ENCODE assay signal across 12 cellular contexts in the genomic region with DNA sequence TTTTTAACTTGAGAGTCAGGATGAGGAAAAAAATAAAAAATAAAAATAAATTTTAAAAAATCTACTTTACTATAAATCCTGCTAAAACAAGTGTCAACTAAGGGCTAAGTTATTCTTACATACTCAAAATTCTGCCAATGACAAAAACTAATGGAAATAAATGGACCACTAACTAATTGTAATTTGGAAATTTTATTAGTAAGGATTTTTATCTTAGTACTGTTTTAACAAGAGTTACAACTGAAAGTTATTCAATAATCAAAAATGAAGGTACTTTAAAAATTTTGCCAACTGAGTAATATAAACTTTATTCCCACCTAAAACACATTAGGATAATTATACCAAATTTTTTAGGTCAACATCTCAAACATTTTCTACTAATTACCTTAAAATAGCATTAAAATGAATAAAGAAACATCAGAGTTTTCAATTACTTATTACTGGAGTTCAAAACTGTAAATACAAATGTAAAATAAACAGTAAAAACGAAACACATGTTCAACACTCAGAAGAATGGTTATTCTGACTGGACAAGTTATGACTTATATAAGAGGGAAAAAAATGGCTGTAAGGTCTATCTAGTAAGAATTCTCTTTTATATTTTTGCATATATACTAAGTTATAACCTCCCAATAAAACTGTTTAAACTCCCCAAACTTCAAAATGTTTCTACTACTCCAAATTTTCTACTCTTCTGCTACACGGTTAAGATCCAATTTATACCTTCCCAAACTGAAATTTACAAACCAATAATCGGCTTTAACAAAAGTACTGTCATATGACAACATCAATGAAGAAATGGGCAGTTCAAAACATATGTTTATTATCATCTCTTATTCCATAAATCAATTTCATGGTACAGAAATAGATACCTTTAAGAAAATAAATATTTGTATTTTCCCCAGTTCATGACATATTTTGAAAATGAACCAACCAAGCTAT. TPM values are rescaled to one million over a fixed set of nuclear protein-coding genes. Genes with fewer than 3 reads are reported as not detected.
DNase-seq lines count a peak whose midpoint lies in the region; ATAC-seq, FAIRE-seq and TF ChIP-seq lines count a peak whose summit lies in the region.
"Had no signal": no experiment of that assay in that cellular context is flagged by ENCODE, and none has a peak within 500 bp of the region (broad histone marks: within the 10 kb centered on the region; RNA-seq: fewer than 3 reads in every experiment).

No MANE protein-coding gene starts in this region.

- DNase-seq in heart right ventricle (no peak), Right ventricle myocardium inferior (ENCODE audit: missing footprints) (no peak), GM12878 (ENCODE audit: low read depth, low spot score) (no peak), mesenchymal stem cell (no peak), vagina (ENCODE audit: extremely low spot score in 2 of 2) (no peak), DMS79 treated with DMSO at 0.1 percent for 48 hours (lab: John Stamatoyannopoulos, UW) (no peak), NCI-H2081 (lab: John Stamatoyannopoulos, UW) (no peak)
- no peak for DNase-seq in effector CD4-positive, alpha-beta T cell
- DNase-seq: activated CD8-positive, alpha-beta memory T cell treated with anti-CD3 and anti-CD28 coated beads for 24 hours; GOT3; hypothalamus; NCI-H187 treated with DMSO at 0.1 percent for 48 hours had no signal

- no peak overlapping the region for H2BK12ac ChIP-seq in mesenchymal stem cell (ENCODE audit: low read length in 2 of 2)

- H2BK15ac ChIP-seq in mesenchymal stem cell (ENCODE audit: low read depth, poor library complexity, severe bottlenecking) = no peak overlapping the region

- H3K9ac ChIP-seq in GM12878 (ENCODE audit: control insufficient read depth, insufficient read depth, low read length) (peak overlapping the region; percentile 98), mesenchymal stem cell (ENCODE audit: low read length) (peak overlapping the region; percentile 98)

- no peak overlapping the region for H3K23ac ChIP-seq in mesenchymal stem cell (ENCODE audit: low read length in 2 of 2)

- no peaks in the 10 kb centered on the region for H3K79me1 ChIP-seq in mesenchymal stem cell (replicated peaks; ENCODE audit: low read length, poor library complexity, severe bottlenecking)

- H2AFZ ChIP-seq in GM12878 (ENCODE audit: control insufficient read depth, low read depth, low read length) = no peak overlapping the region
- no peak overlapping the region for H2AFZ ChIP-seq in mesenchymal stem cell (ENCODE audit: low read depth, low read length)

- H2BK5ac ChIP-seq in mesenchymal stem cell (ENCODE audit: low read depth, low read length, poor library complexity, severe bottlenecking) = no peak overlapping the region

- H3K4me2 ChIP-seq in GM12878 (ENCODE audit: control insufficient read depth, insufficient read depth) (peak overlapping the region; percentile 65), mesenchymal stem cell (ENCODE audit: low read length, poor library complexity, severe bottlenecking) (no peak overlapping the region)

- no peak overlapping the region for H2AK5ac ChIP-seq in mesenchymal stem cell (ENCODE audit: low read length, severe bottlenecking)

- WGBS in heart right ventricle, 2 donors = 38 to 44% methylated on average over 3 of the region's 3 CpGs
- 38% methylated on average over 3 of the region's 3 CpGs for WGBS in GM12878 (ENCODE audit: insufficient coverage, insufficient replicate concordance, low lambda C conversion rate, missing lambda C conversion rate)
- WGBS in mesenchymal stem cell = 95% methylated on average over 1 of the region's 3 CpGs

- SMC1A ChIA-PET in GM12878 (lab: Charles Lee; ENCODE audit: uncharacterized antibody, unreplicated experiment) = interaction anchor here (0.5 to 1.8 kb wide), 6 partner anchors 7 to 112 kb away, joined by 3 to 6 read pairs (median 3); no protein-coding TSS in a partner anchor

- CTCF ChIA-PET in GM12878 (lab: Yijun Ruan, JAX) = interaction anchor here (1.0 to 1.2 kb wide), 4 partner anchors 8 to 121 kb away, joined by 3 to 4 read pairs (median 4); no protein-coding TSS in a partner anchor

- BruUV-seq in GM12878 (replicated peaks; lab: Mats Ljungman, UMichigan) = no TSS peak

- H4K91ac ChIP-seq in mesenchymal stem cell (ENCODE audit: low read length) = no peak overlapping the region

- H4K20me1 ChIP-seq in GM12878 (ENCODE audit: control insufficient read depth, insufficient read depth) = no peaks in the 10 kb centered on the region; the same call in 1 of the 2 replicates

- ATAC-seq in heart right ventricle (no peak), Right ventricle myocardium inferior (no peak), GM12878 (no peak)

- TF ChIP-seq RAD21 in GM12878 (IDR thresholded peaks at IDR 0.05; ENCODE audit: insufficient read depth, low read depth, low read length) = no peak

- TF ChIP-seq CTCF in heart right ventricle (IDR thresholded peaks at IDR 0.05) = no peak
- TF ChIP-seq CTCF in GM12878 (IDR thresholded peaks at IDR 0.05 in 2 of 3, conservative IDR thresholded peaks at IDR 0.05 in 1 of 3; ENCODE audit: control insufficient read depth in 2 of 3, extremely low read depth in 1 of 3, insufficient read depth in 1 of 3, low read depth in 3 of 3, low read length in 3 of 3) = no peak
- no peak for TF ChIP-seq CTCF in vagina (IDR thresholded peaks at IDR 0.05)

- no peak overlapping the region for H4K8ac ChIP-seq in mesenchymal stem cell (ENCODE audit: low read length)

- H3K36me3 ChIP-seq in heart right ventricle (peaks cover 0 to 48% (median 13%) of the 10 kb centered on the region in 9 donors), GM12878 (ENCODE audit: control insufficient read depth in 2 of 2, insufficient read depth in 2 of 2, low read length in 1 of 2) (peaks cover 0 to 11% of the 10 kb centered on the region in 2 experiments; a peak in 2 of 4 replicates), mesenchymal stem cell (ENCODE audit: control insufficient read depth in 1 of 2, insufficient read depth in 2 of 2, low read depth in 1 of 2, low read length in 2 of 2) (peaks cover 0 to 48% of the 10 kb centered on the region in 2 experiments), vagina (peaks cover 0 to 27% of the 10 kb centered on the region in 2 donors)

- H3K27me3 ChIP-seq in heart right ventricle = no peaks in the 10 kb centered on the region
- H3K27me3 ChIP-seq in GM12878 (replicated peaks in 1 of 2; ENCODE audit: control insufficient read depth in 2 of 2, insufficient read depth in 2 of 2, low read length in 1 of 2) = no peaks in the 10 kb centered on the region
- no peaks in the 10 kb centered on the region for H3K27me3 ChIP-seq in mesenchymal stem cell (ENCODE audit: control insufficient read depth in 1 of 2, insufficient read depth in 1 of 2, low read length in 2 of 2)
- H3K27me3 ChIP-seq in vagina = no peaks in the 10 kb centered on the region

- intact Hi-C loops in heart right ventricle (cut with DNase I) = loop anchor here in 4 of 10 donors (5.0 to 10.0 kb wide), 4 partner anchors 90 to 180 kb away; a partner anchor contains a TSS
- intact Hi-C loops in Right ventricle myocardium inferior (cut with DNase I) = no loop called here
- intact Hi-C loops in GM12878 (cut with micrococcal nuclease; ENCODE audit: unreplicated experiment) = loop anchor here (1.0 to 5.0 kb wide), 2 partner anchors 151 to 217 kb away; a partner anchor contains a TSS
- intact Hi-C loops in vagina (cut with DNase I) = loop anchor here (5.0 kb wide), 1 partner anchor 38 kb away; no protein-coding TSS in a partner anchor

- TF ChIP-seq POLR2A in GM12878 (IDR thresholded peaks at IDR 0.05; ENCODE audit: low read depth, low read length) (no peak), vagina (IDR thresholded peaks at IDR 0.05) (no peak)

- H3K14ac ChIP-seq in mesenchymal stem cell (ENCODE audit: low read length in 2 of 2) = no peak overlapping the region

- H2BK120ac ChIP-seq in mesenchymal stem cell (ENCODE audit: low read depth, low read length) = no peak overlapping the region

- POLR2A ChIA-PET in GM12878 (lab: Charles Lee) = interaction anchor here (0.6 kb wide), 1 partner anchor 103 kb away, joined by 3 read pairs; no protein-coding TSS in a partner anchor

- H3K79me2 ChIP-seq in GM12878 (ENCODE audit: control insufficient read depth, insufficient read depth, low read length) = peaks cover 58% of the 10 kb centered on the region

- H3K9me3 ChIP-seq in heart right ventricle (peaks cover 0 to 4% (median 0%) of the 10 kb centered on the region in 11 donors), GM12878 (replicated peaks; ENCODE audit: control insufficient read depth, insufficient read depth, low read length) (no peaks in the 10 kb centered on the region; the same call in 2 of the 3 replicates), mesenchymal stem cell (ENCODE audit: control insufficient read depth, low read length) (no peaks in the 10 kb centered on the region), vagina (no peaks in the 10 kb centered on the region)

- H3K4ac ChIP-seq in mesenchymal stem cell (ENCODE audit: low read depth in 1 of 2, low read length in 2 of 2) = no peak overlapping the region

- in situ Hi-C loops in GM12878 (cut with MboI) = no loop called here

- H3K4me3 ChIP-seq in heart right ventricle = peak overlapping the region in 8 of 10 donors; percentile 68 to 97 (median 90)
- H3K4me3 ChIP-seq in GM12878 = peak overlapping the region; percentile 90
- H3K4me3 ChIP-seq in mesenchymal stem cell (ENCODE audit: insufficient read depth in 1 of 2, low read depth in 1 of 2, low read length in 2 of 2) = peak overlapping the region in 1 of 2 experiments; percentile 90
- H3K4me3 ChIP-seq in vagina = peak overlapping the region; percentile 65 to 71

- RAD21 ChIA-PET in GM12878 (lab: Charles Lee; ENCODE audit: unreplicated experiment) = interaction anchor here (1.3 to 2.9 kb wide), 2 partner anchors 9 to 76 kb away, joined by 3 to 10 read pairs; no protein-coding TSS in a partner anchor

- H3K18ac ChIP-seq in mesenchymal stem cell (ENCODE audit: low read depth in 1 of 2, low read length in 2 of 2) = no peak overlapping the region

- peaks cover 4 to 52% (median 38%) of the 10 kb centered on the region in 9 donors for H3K4me1 ChIP-seq in heart right ventricle
- peaks cover 11% of the 10 kb centered on the region; the same call in 1 of the 2 replicates for H3K4me1 ChIP-seq in GM12878 (ENCODE audit: control insufficient read depth, insufficient read depth, low read length)
- peaks cover 4% of the 10 kb centered on the region for H3K4me1 ChIP-seq in mesenchymal stem cell (ENCODE audit: control insufficient read depth, insufficient read depth, low read depth, low read length)
- peaks cover 55% of the 10 kb centered on the region for H3K4me1 ChIP-seq in vagina

- H3K27ac ChIP-seq in heart right ventricle (peak overlapping the region in 5 of 10 donors; percentile 29 to 99 (median 51)), GM12878 (ENCODE audit: control insufficient read depth, insufficient read depth) (no peak overlapping the region), mesenchymal stem cell (ENCODE audit: low read length, poor library complexity, severe bottlenecking) (no peak overlapping the region), vagina (peak overlapping the region; percentile 97)

- peak; percentile 7 for FAIRE-seq in GM12878 (lab: Jason Lieb, UNC)

- TF ChIP-seq EP300 in GM12878 (IDR thresholded peaks at IDR 0.05; ENCODE audit: borderline replicate concordance in 1 of 2, control insufficient read depth in 1 of 2, low read depth in 2 of 2, low read length in 2 of 2) = no peak

RNA-seq across cellular contexts. Expression of a gene that starts 2.7 kb away (rescaled TPM):
- total RNA-seq in heart right ventricle = 100 to 1,000 TPM; 126 to 189 (median 159) TPM
- polyA plus RNA-seq in heart right ventricle = 10 to 100 TPM; 49.5 to 72.7 TPM
- total RNA-seq in Right ventricle myocardium inferior = 151 TPM
- 424 and 467 TPM in 2 replicates for total RNA-seq in GM12878 (2013; cell fraction: nucleolus; rRNA removed)
- 72.6 and 89.9 TPM in 2 replicates for total RNA-seq in GM12878 (2014; rRNA removed)
- 99.1 and 104 TPM in 2 replicates for total RNA-seq in GM12878 (2014; rRNA removed; fragmentation: Illumina TruSeq; extraction: Trizol)
- 82.3 and 85.5 TPM in 2 replicates for total RNA-seq in GM12878 (2021)
- 39.7 TPM for polyA plus RNA-seq in GM12878 (2011; ENCODE audit: low read depth)
- polyA plus RNA-seq in GM12878 (2011; rRNA removed) = 116 and 120 TPM in 2 replicates
- 58.4 and 59.6 TPM in 2 replicates for polyA plus RNA-seq in GM12878 (2011; cell fraction: cytosol; rRNA removed)
- 122 and 143 TPM in 2 replicates for polyA plus RNA-seq in GM12878 (2011; cell fraction: nucleus; rRNA removed)
- 37.8 and 45.9 TPM in 2 replicates for polyA plus RNA-seq in GM12878 (2012)
- 65.5 and 80.6 TPM in 2 replicates for polyA plus RNA-seq in GM12878 (2014; fragmentation: Illumina TruSeq; extraction: Trizol)
- polyA plus RNA-seq in GM12878 (2014; fragmentation: Nextera tagmentation; extraction: Ambion mirVana) = 10 to 100 TPM; 27.3 to 27.4 TPM
- 41.7 and 50.0 TPM in 2 replicates for polyA plus RNA-seq in GM12878 (2014; rRNA removed)
- 10 to 100 TPM; 34.6 to 42.6 TPM for polyA plus RNA-seq in GM12878 (2016; fragmentation: Nextera tagmentation; extraction: Ambion mirVana)
- polyA minus RNA-seq in GM12878 (2011; rRNA and poly(A)+ RNA removed) = 278 and 310 TPM in 2 replicates
- 75.9 and 78.3 TPM in 2 replicates for polyA minus RNA-seq in GM12878 (2011; cell fraction: cytosol; rRNA and poly(A)+ RNA removed)
- polyA minus RNA-seq in GM12878 (2011; cell fraction: nucleus; rRNA and poly(A)+ RNA removed) = 107 and 172 TPM in 2 replicates
- polyA plus RNA-seq in mesenchymal stem cell (2013, experiment 1 of 2) = 44.7 TPM
- 42.1 TPM for polyA plus RNA-seq in mesenchymal stem cell (2013, experiment 2 of 2)
- total RNA-seq in vagina = 325 TPM
